Comparison of ENCODE assay signal across 18 cellular contexts in genomic region chr13:95652821-95653220, GRCh38. TPM values are rescaled to one million over a fixed set of nuclear protein-coding genes. Genes with fewer than 3 reads are reported as not detected.
DNase-seq lines count a peak whose midpoint lies in the region; ATAC-seq, FAIRE-seq and TF ChIP-seq lines count a peak whose summit lies in the region.
"Had no signal": no experiment of that assay in that cellular context is flagged by ENCODE, and none has a peak within 500 bp of the region (broad histone marks: within the 10 kb centered on the region; RNA-seq: fewer than 3 reads in every experiment).

No MANE protein-coding gene starts in this region.

- no peak for TF ChIP-seq EP300 in GM12878 (IDR thresholded peaks at IDR 0.05; ENCODE audit: borderline replicate concordance in 1 of 2, control insufficient read depth in 1 of 2, low read depth in 2 of 2, low read length in 2 of 2)

- no peaks in the 10 kb centered on the region for H3K27me3 ChIP-seq in right atrium auricular region
- peaks cover 6% of the 10 kb centered on the region for H3K27me3 ChIP-seq in OCI-LY3 (ENCODE audit: low read depth, low read length)
- H3K27me3 ChIP-seq in GM12878 (replicated peaks in 1 of 2; ENCODE audit: control insufficient read depth in 2 of 2, insufficient read depth in 2 of 2, low read length in 1 of 2): no peaks in the 10 kb centered on the region
- peaks cover 27% of the 10 kb centered on the region for H3K27me3 ChIP-seq in osteoblast (ENCODE audit: insufficient read depth, low read length)

- CTCF ChIA-PET in GM12878 (lab: Yijun Ruan, JAX): no interaction called here

- TF ChIP-seq RAD21 in GM12878 (IDR thresholded peaks at IDR 0.05; ENCODE audit: insufficient read depth, low read depth, low read length): no peak

- DNase-seq in Right ventricle myocardium superior: no peak
- DNase-seq in right atrium auricular region (ENCODE audit: low spot score): no peak
- DNase-seq in GM12878 (ENCODE audit: low read depth, low spot score): no peak
- DNase-seq in osteoblast (ENCODE audit: insufficient read length, low spot score, missing footprints): no peak
- no peak for DNase-seq in stimulated activated CD8-positive, alpha-beta memory T cell treated with anti-CD3 and anti-CD28 coated beads, Interleukin-4, amount 100 ng/mL, for 48 hours
- no peak for DNase-seq in mucosa of descending colon
- DNase-seq: CD8-positive, alpha-beta T cell; COR-L47; DMS153; DMS79 treated with DMSO at 0.1 percent for 48 hours; EL had no signal

- H3K9ac ChIP-seq in OCI-LY3 (ENCODE audit: low read length) (no peak overlapping the region), GM12878 (ENCODE audit: control insufficient read depth, insufficient read depth, low read length) (no peak overlapping the region)

- no peaks in the 10 kb centered on the region for H3K36me3 ChIP-seq in right atrium auricular region
- no peaks in the 10 kb centered on the region for H3K36me3 ChIP-seq in OCI-LY3 (replicated peaks; ENCODE audit: low read depth, low read length)
- no peaks in the 10 kb centered on the region for H3K36me3 ChIP-seq in GM12878 (ENCODE audit: control insufficient read depth in 2 of 2, insufficient read depth in 2 of 2, low read length in 1 of 2)
- no peaks in the 10 kb centered on the region for H3K36me3 ChIP-seq in osteoblast (ENCODE audit: insufficient read depth, low read length)
- H3K36me3 ChIP-seq in mucosa of descending colon (ENCODE audit: low read depth): no peaks in the 10 kb centered on the region

- intact Hi-C loops in Right ventricle myocardium superior (cut with DNase I): no loop called here
- intact Hi-C loops in GM12878 (cut with micrococcal nuclease; ENCODE audit: unreplicated experiment): no loop called here
- intact Hi-C loops in mucosa of descending colon (cut with DNase I, micrococcal nuclease): no loop called here

- ATAC-seq in Right ventricle myocardium superior (ENCODE audit: poor library complexity): peak; percentile 58
- ATAC-seq in GM12878: peak; percentile 29; the same call in 1 of the 3 replicates
- ATAC-seq in mucosa of descending colon: no peak
- no peak for ATAC-seq in HG02759 (IDR thresholded peaks at IDR 0.05; ENCODE audit: unreplicated experiment)
- ATAC-seq: CD8-positive, alpha-beta T cell; HCT116 had no signal

- TF ChIP-seq POLR2A in GM12878 (IDR thresholded peaks at IDR 0.05; ENCODE audit: low read depth, low read length): no peak

- no TSS peak for BruUV-seq in GM12878 (replicated peaks; lab: Mats Ljungman, UMichigan)

- H3K4me2 ChIP-seq in OCI-LY3 (ENCODE audit: low read length): 0 out of 2 replicates have a peak overlapping the region, but pooled peaks have one; percentile 5
- H3K4me2 ChIP-seq in GM12878 (ENCODE audit: control insufficient read depth, insufficient read depth): no peak overlapping the region
- H3K4me2 ChIP-seq in osteoblast (ENCODE audit: insufficient read depth, low read length): no peak overlapping the region

- RAD21 ChIA-PET in GM12878 (lab: Charles Lee; ENCODE audit: unreplicated experiment): no interaction called here

- H3K79me2 ChIP-seq in OCI-LY3 (ENCODE audit: low read length) (no peaks in the 10 kb centered on the region), GM12878 (ENCODE audit: control insufficient read depth, insufficient read depth, low read length) (no peaks in the 10 kb centered on the region), osteoblast (ENCODE audit: insufficient read depth, low read length) (no peaks in the 10 kb centered on the region)

- H2AFZ ChIP-seq in OCI-LY3 (ENCODE audit: low read depth, low read length) (no peak overlapping the region), GM12878 (ENCODE audit: control insufficient read depth, low read depth, low read length) (no peak overlapping the region), osteoblast (ENCODE audit: low read length) (peak overlapping the region; percentile 29)

- POLR2A ChIA-PET in GM12878 (lab: Charles Lee): no interaction called here

- H3K27ac ChIP-seq in right atrium auricular region (no peak overlapping the region), OCI-LY3 (ENCODE audit: low read length) (no peak overlapping the region), GM12878 (ENCODE audit: control insufficient read depth, insufficient read depth) (no peak overlapping the region), osteoblast (ENCODE audit: low read depth, low read length) (no peak overlapping the region)

- H3K4me1 ChIP-seq in right atrium auricular region: no peaks in the 10 kb centered on the region
- 0 out of 2 replicates have a peak, but pooled peaks cover 5% of the 10 kb centered on the region for H3K4me1 ChIP-seq in OCI-LY3 (ENCODE audit: low read length)
- no peaks in the 10 kb centered on the region for H3K4me1 ChIP-seq in GM12878 (ENCODE audit: control insufficient read depth, insufficient read depth, low read length)
- H3K4me1 ChIP-seq in osteoblast (ENCODE audit: insufficient read depth, low read length): peaks cover 5% of the 10 kb centered on the region
- no peaks in the 10 kb centered on the region for H3K4me1 ChIP-seq in mucosa of descending colon (ENCODE audit: low read depth)

- H3K4me3 ChIP-seq in right atrium auricular region (no peak overlapping the region), OCI-LY3 (ENCODE audit: low read length) (no peak overlapping the region), GM12878 (no peak overlapping the region), osteoblast (ENCODE audit: insufficient read depth, low read length) (no peak overlapping the region), mucosa of descending colon (no peak overlapping the region)

- no peak for FAIRE-seq in GM12878 (lab: Jason Lieb, UNC)
- FAIRE-seq: D721Med, G401.6, H1 had no signal

- WGBS in GM12878 (ENCODE audit: insufficient coverage, insufficient replicate concordance, low lambda C conversion rate, missing lambda C conversion rate): 43% methylated on average over 3 of the region's 3 CpGs

- H4K20me1 ChIP-seq in OCI-LY3 (ENCODE audit: insufficient read depth, low read length) (no peaks in the 10 kb centered on the region), GM12878 (ENCODE audit: control insufficient read depth, insufficient read depth) (no peaks in the 10 kb centered on the region), osteoblast (ENCODE audit: insufficient read depth, low read length) (no peaks in the 10 kb centered on the region)

- TF ChIP-seq CTCF in right atrium auricular region (IDR thresholded peaks at IDR 0.05) (no peak), OCI-LY3 (IDR thresholded peaks at IDR 0.05; ENCODE audit: low read depth, low read length) (no peak), GM12878 (IDR thresholded peaks at IDR 0.05 in 2 of 3, conservative IDR thresholded peaks at IDR 0.05 in 1 of 3; ENCODE audit: control insufficient read depth in 2 of 3, extremely low read depth in 1 of 3, insufficient read depth in 1 of 3, low read depth in 3 of 3, low read length in 3 of 3) (no peak), osteoblast (IDR thresholded peaks at IDR 0.05; ENCODE audit: extremely low read depth, low read depth, low read length) (no peak), mucosa of descending colon (IDR thresholded peaks at IDR 0.05) (no peak)

- in situ Hi-C loops in GM12878 (cut with MboI): no loop called here

- SMC1A ChIA-PET in GM12878 (lab: Charles Lee; ENCODE audit: uncharacterized antibody, unreplicated experiment): no interaction called here

- H3K9me3 ChIP-seq in right atrium auricular region: no peaks in the 10 kb centered on the region
- no peaks in the 10 kb centered on the region for H3K9me3 ChIP-seq in OCI-LY3 (ENCODE audit: insufficient read depth, low read length)
- no peaks in the 10 kb centered on the region; the same call in 2 of the 3 replicates for H3K9me3 ChIP-seq in GM12878 (replicated peaks; ENCODE audit: control insufficient read depth, insufficient read depth, low read length)
- no peaks in the 10 kb centered on the region for H3K9me3 ChIP-seq in osteoblast (ENCODE audit: low read depth, low read length)
- no peaks in the 10 kb centered on the region for H3K9me3 ChIP-seq in mucosa of descending colon

RNA-seq across cellular contexts. Expression of gene DZIP1, which starts 8.3 kb away (rescaled TPM):
- total RNA-seq in Right ventricle myocardium superior (3.9 TPM), right atrium auricular region (1 to 10 TPM; 3.9 to 4.9 TPM), GM12878 (2014; rRNA removed) (0.56 and 0.60 TPM in 2 replicates), GM12878 (2014; rRNA removed; fragmentation: Illumina TruSeq; extraction: Trizol) (0.54 and 0.69 TPM in 2 replicates), GM12878 (2021) (1.2 and 1.9 TPM in 2 replicates), osteoblast (33.9 and 34.0 TPM in 2 replicates), mucosa of descending colon (10 to 100 TPM in 1 of 3 donors, 1 to 10 TPM in 2; 1.3 to 23.6 (median 3.6) TPM)
- not detected in 2 replicates for total RNA-seq in GM12878 (2013; cell fraction: nucleolus; rRNA removed)
- polyA plus RNA-seq in GM12878 (2011; ENCODE audit: low read depth): 2.4 TPM
- polyA plus RNA-seq in GM12878 (2011; rRNA removed) (0.01 and 0.09 TPM in 2 replicates), GM12878 (2014; fragmentation: Illumina TruSeq; extraction: Trizol) (0.57 and 0.89 TPM in 2 replicates), GM12878 (2014; fragmentation: Nextera tagmentation; extraction: Ambion mirVana) (under 1 TPM; 0.27 to 0.68 TPM), GM12878 (2014; rRNA removed) (0.74 and 1.1 TPM in 2 replicates), GM12878 (2016; fragmentation: Nextera tagmentation; extraction: Ambion mirVana) (under 1 TPM; 0.23 to 0.40 TPM)
- 0.03 TPM in 2 replicates for polyA plus RNA-seq in GM12878 (2011; cell fraction: cytosol; rRNA removed)
- 0.04 and 0.10 TPM in 2 replicates for polyA plus RNA-seq in GM12878 (2011; cell fraction: nucleus; rRNA removed)
- 3.7 and 4.9 TPM in 2 replicates for polyA plus RNA-seq in GM12878 (2012)
- polyA minus RNA-seq in GM12878 (2011; rRNA and poly(A)+ RNA removed): not detected in 2 replicates
- not detected in 2 replicates for polyA minus RNA-seq in GM12878 (2011; cell fraction: cytosol; rRNA and poly(A)+ RNA removed)
- 0.19 TPM in 1 of 2 replicates, not detected in the other for polyA minus RNA-seq in GM12878 (2011; cell fraction: nucleus; rRNA and poly(A)+ RNA removed)
- total RNA-seq: CD8-positive, alpha-beta T cell had no signal
- polyA plus RNA-seq: CD14-positive monocyte had no signal

RNA-seq across cellular contexts. Expression of gene DNAJC3, which starts 24.1 kb away (rescaled TPM):
- total RNA-seq in Right ventricle myocardium superior (26.2 TPM), right atrium auricular region (10 to 100 TPM; 32.6 to 37.7 TPM), GM12878 (2014; rRNA removed) (19.0 and 20.7 TPM in 2 replicates), GM12878 (2014; rRNA removed; fragmentation: Illumina TruSeq; extraction: Trizol) (25.9 and 28.9 TPM in 2 replicates), GM12878 (2021) (19.6 and 20.8 TPM in 2 replicates), osteoblast (58.6 and 66.6 TPM in 2 replicates), mucosa of descending colon (10 to 100 TPM; 48.6 to 60.5 (median 55.2) TPM)
- total RNA-seq in GM12878 (2013; cell fraction: nucleolus; rRNA removed): 21.8 and 23.0 TPM in 2 replicates
- polyA plus RNA-seq in GM12878 (2011; ENCODE audit: low read depth): 15.0 TPM
- polyA plus RNA-seq in GM12878 (2011; rRNA removed) (13.7 and 21.3 TPM in 2 replicates), GM12878 (2014; fragmentation: Illumina TruSeq; extraction: Trizol) (14.9 and 17.8 TPM in 2 replicates), GM12878 (2014; fragmentation: Nextera tagmentation; extraction: Ambion mirVana) (10 to 100 TPM in 1 of 2 experiments, 1 to 10 TPM in 1; 9.3 to 19.0 TPM), GM12878 (2014; rRNA removed) (9.7 and 11.4 TPM in 2 replicates), GM12878 (2016; fragmentation: Nextera tagmentation; extraction: Ambion mirVana) (10 to 100 TPM; 32.8 to 37.4 TPM)
- 6.3 and 7.2 TPM in 2 replicates for polyA plus RNA-seq in GM12878 (2011; cell fraction: cytosol; rRNA removed)
- polyA plus RNA-seq in GM12878 (2011; cell fraction: nucleus; rRNA removed): 4.6 and 6.0 TPM in 2 replicates
- polyA plus RNA-seq in GM12878 (2012): 19.2 and 20.5 TPM in 2 replicates
- 21.6 and 26.4 TPM in 2 replicates for polyA minus RNA-seq in GM12878 (2011; rRNA and poly(A)+ RNA removed)
- polyA minus RNA-seq in GM12878 (2011; cell fraction: cytosol; rRNA and poly(A)+ RNA removed): 11.5 and 12.4 TPM in 2 replicates
- 6.5 and 8.6 TPM in 2 replicates for polyA minus RNA-seq in GM12878 (2011; cell fraction: nucleus; rRNA and poly(A)+ RNA removed)

Comparison
In these comparisons a context has a peak if more than half of its experiments do, and no peak if none do; other contexts are left out.
1. ATAC-seq: peak in Right ventricle myocardium superior (single experiment) and GM12878 (single experiment); none in mucosa of descending colon (single experiment) and HG02759 (single experiment).